9 cellular contexts compared by ENCODE assay signal in genomic region chr9:21800931-21801682, GRCh38. TPM values are rescaled to one million over a fixed set of nuclear protein-coding genes. Genes with fewer than 3 reads are reported as not detected.
A peak's percentile ranks its signal among the peaks of the same experiment; 100 is the strongest.
DNase-seq lines count a peak whose midpoint lies in the region; ATAC-seq and TF ChIP-seq lines count a peak whose summit lies in the region.
"Had no signal": no experiment of that assay in that cellular context is flagged by ENCODE, and none has a peak within 500 bp of the region (broad histone marks: within the 10 kb centered on the region; RNA-seq: fewer than 3 reads in every experiment).

No MANE protein-coding gene starts in this region.

- H3K27me3 ChIP-seq in effector memory CD4-positive, alpha-beta T cell (replicated peaks; ENCODE audit: control insufficient read depth, insufficient read depth, low read length, poor library complexity, severe bottlenecking) = peaks cover 3% of the 10 kb centered on the region
- peaks cover 6% of the 10 kb centered on the region for H3K27me3 ChIP-seq in neural cell (ENCODE audit: insufficient read depth, low read depth, low read length)
- H3K27me3 ChIP-seq: body of pancreas had no signal

- H3K79me2 ChIP-seq in neural cell (replicated peaks; ENCODE audit: insufficient read depth, low read length) = peaks cover 23% of the 10 kb centered on the region

- intact Hi-C loops in sciatic nerve (cut with DNase I) = no loop called here

- H3K27ac ChIP-seq in effector memory CD4-positive, alpha-beta T cell (ENCODE audit: insufficient read depth, low read length, poor library complexity, severe bottlenecking) = no peak overlapping the region
- no peak overlapping the region for H3K27ac ChIP-seq in neural cell (ENCODE audit: low read length)

- peaks cover 8% of the 10 kb centered on the region for H3K4me1 ChIP-seq in effector memory CD4-positive, alpha-beta T cell (ENCODE audit: control insufficient read depth, insufficient read depth, low read length, poor library complexity, severe bottlenecking)

- H3K4me3 ChIP-seq in AG10803 (ENCODE audit: low read length) (peak overlapping the region; percentile 69), LNCaP clone FGC (ENCODE audit: low read depth, low read length) (peak overlapping the region; percentile 71), neural cell (ENCODE audit: low read length) (peak overlapping the region; percentile 79)
- H3K4me3 ChIP-seq in effector memory CD4-positive, alpha-beta T cell (ENCODE audit: insufficient read depth, low read depth, low read length, poor library complexity, severe bottlenecking) = peak overlapping the region; percentile 76

- no peaks in the 10 kb centered on the region for H3F3A ChIP-seq in neural cell (ENCODE audit: insufficient read depth, low read length, poor library complexity, severe bottlenecking)

- no peak overlapping the region for H3K9ac ChIP-seq in neural cell (ENCODE audit: low read length)

- no peak overlapping the region for H2AFZ ChIP-seq in neural cell (ENCODE audit: low read depth, low read length)

- ATAC-seq in sciatic nerve = no peak

- H4K20me1 ChIP-seq in neural cell (ENCODE audit: insufficient read depth) = no peaks in the 10 kb centered on the region

- no peak for TF ChIP-seq EP300 in neural cell (conservative IDR thresholded peaks at IDR 0.05; ENCODE audit: poor library complexity, severe bottlenecking)

- TF ChIP-seq RAD21 in neural cell (conservative IDR thresholded peaks at IDR 0.05) = no peak

- TF ChIP-seq CTCF in AG10803 (conservative IDR thresholded peaks at IDR 0.05; ENCODE audit: low read length) = no peak
- TF ChIP-seq CTCF in LNCaP clone FGC (IDR thresholded peaks at IDR 0.05; ENCODE audit: control insufficient read depth, extremely low read depth, insufficient read depth) = no peak
- TF ChIP-seq CTCF in neural cell (IDR thresholded peaks at IDR 0.05; ENCODE audit: poor library complexity, severe bottlenecking) = no peak

- DNase-seq in AG10803 (ENCODE audit: low read depth) (no peak), LNCaP clone FGC (ENCODE audit: low read depth) (no peak), sciatic nerve (ENCODE audit: low spot score) (no peak), NCI-H1048 (lab: John Stamatoyannopoulos, UW) (no peak), putamen (ENCODE audit: low spot score) (no peak), SIG-M5 treated with dmso at 0.1 percent for 504 hours (lab: John Stamatoyannopoulos, UW; ENCODE audit: unreplicated experiment) (no peak)
- no peak for DNase-seq in effector memory CD4-positive, alpha-beta T cell

- no peaks in the 10 kb centered on the region for H3K36me3 ChIP-seq in effector memory CD4-positive, alpha-beta T cell (ENCODE audit: control insufficient read depth, insufficient read depth, low read length)
- no peaks in the 10 kb centered on the region for H3K36me3 ChIP-seq in neural cell (ENCODE audit: insufficient read depth, low read length)

- no peak overlapping the region for H3K4me2 ChIP-seq in neural cell (ENCODE audit: low read length)

- H3K9me2 ChIP-seq in neural cell (ENCODE audit: insufficient read depth, low read length) = no peaks in the 10 kb centered on the region

- no peaks in the 10 kb centered on the region for H3K9me3 ChIP-seq in effector memory CD4-positive, alpha-beta T cell (ENCODE audit: control insufficient read depth, low read length)
- no peaks in the 10 kb centered on the region for H3K9me3 ChIP-seq in neural cell (ENCODE audit: low read length)
- H3K9me3 ChIP-seq: body of pancreas had no signal

TF ChIP-seq in neural cell, 6 proteins besides CTCF, POLR2A, EP300 and RAD21:
- no peak for TF ChIP-seq POLR2AphosphoS5 (IDR thresholded peaks at IDR 0.05)
- TF ChIP-seq TAF1 (IDR thresholded peaks at IDR 0.05; ENCODE audit: low read depth) = no peak
- TF ChIP-seq EZH2 (IDR thresholded peaks at IDR 0.05; ENCODE audit: borderline replicate concordance, insufficient read depth, low read length, poor library complexity, severe bottlenecking) = no peak
- no peak for TF ChIP-seq REST (IDR thresholded peaks at IDR 0.05; ENCODE audit: borderline replicate concordance)
- TF ChIP-seq SMC3 (conservative IDR thresholded peaks at IDR 0.05; ENCODE audit: poor library complexity) = no peak
- TF ChIP-seq MXI1 (conservative IDR thresholded peaks at IDR 0.05; ENCODE audit: poor library complexity, severe bottlenecking) = no peak

RNA-seq across cellular contexts. Expression of gene MTAP, which starts 1.3 kb away (rescaled TPM):
- 7.7 and 7.9 TPM in 2 replicates for polyA plus RNA-seq in neural cell
- polyA minus RNA-seq in neural cell = 6.0 and 11.7 TPM in 2 replicates
- 42.5 TPM for total RNA-seq in sciatic nerve
